In genomic region chr1:21669033-21669286, GRCh38 we compare ENCODE assay signal across 1 cellular context.
TF ChIP-seq lines count a peak whose summit lies in the region.

No MANE protein-coding gene starts in this region.

TF ChIP-seq in SK-N-SH treated with all-trans-retinoic acid at 6 μM for 48 hours, 23 proteins besides CTCF, POLR2A, EP300 and RAD21 (continued from another document):
- no peak for TF ChIP-seq ZFP3 (CRISPR knock-in tag; IDR thresholded peaks at IDR 0.05)
TF ChIP-seq in SK-N-SH treated with all-trans-retinoic acid at 6 μM for 48 hours: peak in this region for 0.
